8 cellular contexts compared by ENCODE assay signal in the genomic region with DNA sequence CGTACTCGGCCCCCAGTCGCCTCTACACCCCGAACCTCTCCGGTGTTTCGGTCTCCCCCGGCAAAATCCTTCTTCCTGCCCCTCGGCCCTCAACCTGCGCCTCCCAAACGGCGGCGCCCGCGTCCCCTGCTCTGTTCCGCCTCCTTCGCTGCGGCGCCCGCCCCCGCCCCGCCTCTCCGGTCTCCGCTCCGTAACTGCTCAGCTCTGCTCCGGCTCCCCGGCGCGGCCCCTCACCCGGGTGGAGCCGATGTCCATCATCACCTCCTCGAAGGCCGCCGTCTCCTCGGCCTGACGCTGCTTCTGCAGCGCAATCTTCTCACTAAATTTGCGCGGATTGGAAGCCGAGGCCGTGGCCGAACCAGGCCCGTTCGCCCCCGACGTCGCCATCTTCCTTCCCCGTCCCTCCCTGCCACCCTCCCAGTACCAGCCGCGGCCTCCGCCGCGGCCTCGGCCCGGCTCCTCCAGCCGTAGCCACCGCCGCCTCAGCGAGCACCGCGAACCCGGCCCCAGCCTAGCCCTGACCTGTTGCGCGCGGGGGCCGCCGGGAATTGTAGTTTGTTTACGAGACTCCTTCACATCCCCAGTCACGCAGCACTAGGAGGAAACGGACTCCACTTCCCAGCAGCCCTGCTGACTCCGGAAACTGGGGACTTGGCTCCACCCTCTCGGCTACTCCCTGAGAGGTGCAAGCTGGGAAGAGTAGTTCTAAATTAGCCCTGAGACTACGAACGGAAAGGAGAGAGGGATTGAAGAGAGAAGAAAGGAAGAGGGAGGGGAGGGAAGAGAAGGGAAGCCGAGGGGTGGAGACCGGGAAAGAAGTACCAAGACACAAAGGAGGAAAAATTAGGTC. TPM values are rescaled to one million over a fixed set of nuclear protein-coding genes. Genes with fewer than 3 reads are reported as not detected.
A peak's percentile ranks its signal among the peaks of the same experiment; 100 is the strongest.
DNase-seq lines count a peak whose midpoint lies in the region; ATAC-seq and TF ChIP-seq lines count a peak whose summit lies in the region.

CRTC2 (minus strand) TSS at position 502 of the 850 bp plus-strand sequence; CDS start at position 387, 115 bp downstream.

- ATAC-seq in GM21717 (IDR thresholded peaks at IDR 0.05; ENCODE audit: unreplicated experiment) = peak; percentile 66

- no TSS peak for BruUV-seq in PC-9 (replicated peaks; lab: Mats Ljungman, UMichigan)

- CTCF ChIA-PET in PC-9 (lab: Charles Lee) = interaction anchor here (1.7 kb wide), 1 partner anchor 11 kb away, joined by 4 read pairs; the partner anchor contains the start of gene DENND4B

- peaks cover 28% of the 10 kb centered on the region for H4K20me1 ChIP-seq in PC-9 (ENCODE audit: insufficient read depth)

- peaks cover 29% of the 10 kb centered on the region for H3K4me1 ChIP-seq in PC-9 (replicated peaks; ENCODE audit: insufficient read depth)

- TF ChIP-seq CTCF in PC-9 (conservative IDR thresholded peaks at IDR 0.05) (no peak), epithelial cell of proximal tubule (conservative IDR thresholded peaks at IDR 0.05; ENCODE audit: low read depth, low read length) (peak; percentile 6)

- peaks cover 36% of the 10 kb centered on the region for H3F3A ChIP-seq in PC-9 (ENCODE audit: insufficient read depth, low read depth)

- peak within 1 kb of the TSS; percentile 28 for H3K27ac ChIP-seq in PC-9

- in situ Hi-C loops in KBM-7 (cut with MboI; ENCODE audit: low pct_unique_long_range_greater_than_20kb, low sequenced_read_pairs) = loop anchor here (25.0 kb wide), 2 partner anchors 146 to 421 kb away; partner anchors contain the start of genes S100A3, S100A4, S100A5 and S100A6

- H2AFZ ChIP-seq in PC-9 = peak within 1 kb of the TSS; percentile 84

- peak within 1 kb of the TSS; percentile 87 for H3K4me2 ChIP-seq in PC-9

- H3K27me3 ChIP-seq in PC-9 (ENCODE audit: insufficient read depth, low read depth) = no peaks in the 10 kb centered on the region

- peak; percentile 99 for DNase-seq in DMS153 treated with DMSO at 0.1 percent for 48 hours (lab: John Stamatoyannopoulos, UW; ENCODE audit: unreplicated experiment)
- peak; percentile 98 for DNase-seq in KBM-7
- DNase-seq in PC-9 = peak; percentile 94 to 96
- peak; percentile 94 for DNase-seq in activated T-cell treated with anti-CD3 and anti-CD28 coated beads, Interleukin-2, amount 50 U/mL, for 1 hour
- DNase-seq in epithelial cell of proximal tubule (ENCODE audit: low read depth) = peak; percentile 81
- peak; percentile 99 for DNase-seq in mucosa of gallbladder (ENCODE audit: low spot score)
- peak; percentile 92 to 94 for DNase-seq in stimulated activated CD8-positive, alpha-beta memory T cell treated with anti-CD3 and anti-CD28 coated beads, Interleukin-4, amount 100 ng/mL, for 4 hours (ENCODE audit: low read depth in 2 of 2, low spot score in 1 of 2)

- POLR2A ChIA-PET in PC-9 (lab: Charles Lee; ENCODE audit: unreplicated experiment) = interaction anchor here (0.6 to 0.8 kb wide), 4 partner anchors 19 to 1015 kb away, joined by 3 to 6 read pairs (median 4); partner anchors contain the start of gene JTB

- H3K9me3 ChIP-seq in PC-9 (ENCODE audit: insufficient read depth, low read depth) = no peaks in the 10 kb centered on the region

- H3K9me2 ChIP-seq in PC-9 (ENCODE audit: insufficient read depth) = no peaks in the 10 kb centered on the region

- intact Hi-C loops in PC-9 (cut with micrococcal nuclease; ENCODE audit: unreplicated experiment) = loop anchor here (1.0 kb wide), 1 partner anchor 35 kb away; no protein-coding TSS in a partner anchor

- H3K36me3 ChIP-seq in PC-9 (ENCODE audit: low read depth) = peaks cover 4% of the 10 kb centered on the region; the same call in 1 of the 2 replicates

- H3K4me3 ChIP-seq in PC-9 (peak within 1 kb of the TSS; percentile 67), epithelial cell of proximal tubule (ENCODE audit: low read depth, low read length) (peak within 1 kb of the TSS; percentile 96)

- H3K79me2 ChIP-seq in PC-9 (ENCODE audit: low read depth) = peaks cover 75% of the 10 kb centered on the region

RNA-seq across cellular contexts. Expression of gene CRTC2, which starts in this region (rescaled TPM):
- total RNA-seq in PC-9 (2021) (44.5 and 63.6 TPM in 2 replicates), epithelial cell of proximal tubule (20.2 and 24.6 TPM in 2 replicates), mucosa of gallbladder (60.6 TPM)

Comparison
In these comparisons a context has a peak if more than half of its experiments do, and no peak if none do; other contexts are left out.
1. Peak in every context shown above with its lines: DNase-seq, ATAC-seq, H3K4me3 ChIP-seq and H3K27ac ChIP-seq.